Comparison of ENCODE assay signal across 24 cellular contexts in the genomic region with DNA sequence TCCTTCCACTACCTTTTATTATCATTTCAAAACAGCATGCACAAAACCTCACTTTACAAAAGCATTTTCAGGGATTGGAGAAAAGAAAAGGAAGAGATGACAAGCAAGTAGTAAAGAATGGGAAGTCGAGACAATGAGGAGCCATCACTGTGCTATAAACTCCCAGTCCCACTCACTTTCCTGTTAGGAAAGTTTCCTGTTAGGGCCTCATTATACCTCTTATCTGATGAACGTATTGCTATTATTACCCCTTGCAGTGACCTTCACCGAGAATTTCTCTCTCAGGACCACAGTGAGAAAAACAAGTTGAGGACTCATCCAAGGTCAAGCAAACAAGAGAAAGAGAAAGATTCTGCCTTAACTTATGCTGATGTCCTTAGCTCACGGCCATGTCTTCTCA. TPM values are rescaled to one million over a fixed set of nuclear protein-coding genes. Genes with fewer than 3 reads are reported as not detected.
DNase-seq lines count a peak whose midpoint lies in the region; ATAC-seq and TF ChIP-seq lines count a peak whose summit lies in the region.
"Had no signal": no experiment of that assay in that cellular context is flagged by ENCODE, and none has a peak within 500 bp of the region (broad histone marks: within the 10 kb centered on the region; RNA-seq: fewer than 3 reads in every experiment).

No MANE protein-coding gene starts in this region.

- no peak for ATAC-seq in GM21423 (IDR thresholded peaks at IDR 0.05; ENCODE audit: unreplicated experiment)

- DNase-seq in dermis blood vessel endothelial cell: peak; percentile 64
- peak; percentile 1 to 20 for DNase-seq in lung microvascular endothelial cell (ENCODE audit: low read depth in 2 of 2)
- DNase-seq in substantia nigra (lab: John Stamatoyannopoulos, UW): no peak
- DNase-seq: 8988T; ACHN; BE2C; C1 segment of cervical spinal cord; CD4-positive, alpha-beta memory T cell; CD4-positive, CD25-positive, alpha-beta regulatory T cell; CD8-positive, alpha-beta memory T cell; COR-L47; DMS 273 treated with DMSO at 0.1 percent for 48 hours; DMS153; DMS53; DMS79; DND-41; EL; GDM1 had no signal

- no peaks in the 10 kb centered on the region for H3K9me3 ChIP-seq in HEK293 (ENCODE audit: control insufficient read depth, insufficient read depth, low read depth, low read length)
- H3K9me3 ChIP-seq: BE2C, BLaER1 had no signal

- TF ChIP-seq CTCF in HEK293 (tag by site-specific recombination; IDR thresholded peaks at IDR 0.05): no peak

- H3K36me3 ChIP-seq in HEK293 (ENCODE audit: control insufficient read depth in 2 of 2, insufficient read depth in 1 of 2, low read length in 2 of 2): no peaks in the 10 kb centered on the region
- H3K36me3 ChIP-seq: BE2C, BLaER1 had no signal

- no peak overlapping the region for H3K27ac ChIP-seq in HEK293 (ENCODE audit: extremely low read depth, low read depth, low read length)
- H3K27ac ChIP-seq in substantia nigra (ENCODE audit: low read depth, low read length, poor library complexity, severe bottlenecking): no peak overlapping the region
- H3K27ac ChIP-seq: BLaER1 had no signal

- POLR2A ChIA-PET in HEK293 (lab: Yijun Ruan, JAX): no interaction called here

- H3K4me1 ChIP-seq in HEK293 (ENCODE audit: control insufficient read depth, insufficient read depth, low read length): no peaks in the 10 kb centered on the region

- CTCF ChIA-PET in HEK293 (lab: Yijun Ruan, JAX): interaction anchor here (0.6 kb wide), 1 partner anchor 341 kb away, joined by 3 read pairs; no protein-coding TSS in a partner anchor

- H3K4me3 ChIP-seq in HEK293 (ENCODE audit: low read depth, low read length): no peak overlapping the region
- H3K4me3 ChIP-seq: BLaER1 had no signal

TF ChIP-seq in HEK293, 187 proteins besides CTCF, POLR2A, EP300 and RAD21:
- TF ChIP-seq GLIS1 (tag by site-specific recombination; IDR thresholded peaks at IDR 0.05) (0 out of 2 replicates have a peak, but pooled peaks have one; percentile 30), ZNF354C (tag by site-specific recombination; IDR thresholded peaks at IDR 0.05; ENCODE audit: borderline replicate concordance, low read depth) (no peak), TRIM28 (IDR thresholded peaks at IDR 0.05; ENCODE audit: borderline replicate concordance, low read length) (peak; percentile 55; the same call in 1 of the 2 replicates)
- TF ChIP-seq, protein P1, sequence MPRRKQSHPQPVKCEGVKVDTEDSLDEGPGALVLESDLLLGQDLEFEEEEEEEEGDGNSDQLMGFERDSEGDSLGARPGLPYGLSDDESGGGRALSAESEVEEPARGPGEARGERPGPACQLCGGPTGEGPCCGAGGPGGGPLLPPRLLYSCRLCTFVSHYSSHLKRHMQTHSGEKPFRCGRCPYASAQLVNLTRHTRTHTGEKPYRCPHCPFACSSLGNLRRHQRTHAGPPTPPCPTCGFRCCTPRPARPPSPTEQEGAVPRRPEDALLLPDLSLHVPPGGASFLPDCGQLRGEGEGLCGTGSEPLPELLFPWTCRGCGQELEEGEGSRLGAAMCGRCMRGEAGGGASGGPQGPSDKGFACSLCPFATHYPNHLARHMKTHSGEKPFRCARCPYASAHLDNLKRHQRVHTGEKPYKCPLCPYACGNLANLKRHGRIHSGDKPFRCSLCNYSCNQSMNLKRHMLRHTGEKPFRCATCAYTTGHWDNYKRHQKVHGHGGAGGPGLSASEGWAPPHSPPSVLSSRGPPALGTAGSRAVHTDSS (tag by site-specific recombination; IDR thresholded peaks at IDR 0.05): no peak

RNA-seq across cellular contexts. Expression of a gene that starts 28.8 kb away (rescaled TPM):
- 0.34 and 0.84 TPM in 2 replicates for total RNA-seq in dermis blood vessel endothelial cell
- 0.65 TPM in 1 of 2 replicates, not detected in the other for total RNA-seq in lung microvascular endothelial cell
- total RNA-seq: A673; CD4-positive, alpha-beta memory T cell; CD4-positive, CD25-positive, alpha-beta regulatory T cell; CD8-positive, alpha-beta memory T cell; Daoy; G401 had no signal

Comparison
In these comparisons a context has a peak if more than half of its experiments do, and no peak if none do; other contexts are left out.
1. DNase-seq: peak in dermis blood vessel endothelial cell (single experiment) and lung microvascular endothelial cell (2 of 2); none in substantia nigra (0 of 49).